In genomic region chr5:139517683-139518564, GRCh38 we compare ENCODE assay signal across 8 cellular contexts.
A peak's percentile ranks its signal among the peaks of the same experiment; 100 is the strongest.
DNase-seq lines count a peak whose midpoint lies in the region; ATAC-seq and TF ChIP-seq lines count a peak whose summit lies in the region.

No MANE protein-coding gene starts in this region.

- DNase-seq in AG09309 (ENCODE audit: low read depth), result peak; percentile 34
- DNase-seq in NCI-H2227 treated with DMSO at 0.1 percent for 48 hours (lab: John Stamatoyannopoulos, UW), result peak; percentile 74
- peak; percentile 87 to 91 for DNase-seq in activated CD4-positive, alpha-beta T cell treated with anti-CD3 and anti-CD28 coated beads for 24 hours (ENCODE audit: low read depth in 2 of 2)
- DNase-seq in left kidney (ENCODE audit: low read depth, low spot score), result peak; percentile 97
- DNase-seq in stimulated activated CD4-positive, alpha-beta T cell treated with anti-CD3 and anti-CD28 coated beads, Interleukin-2, amount 100 ng/mL, for 24 hours, result peak; percentile 93 to 95

- peak; percentile 85 for TF ChIP-seq CTCF in AG09309 (IDR thresholded peaks at IDR 0.05; ENCODE audit: control insufficient read depth, insufficient read depth, low read depth, low read length, missing control alignments)

- H3K27ac ChIP-seq in cingulate gyrus (ENCODE audit: low read depth, low read length), result peak overlapping the region; percentile 98

- peak overlapping the region; percentile 72 for H3K4me3 ChIP-seq in AG09309 (ENCODE audit: control insufficient read depth, low read depth, low read length)

- ATAC-seq in GM18867 (IDR thresholded peaks at IDR 0.05; ENCODE audit: unreplicated experiment), result peak; percentile 83
- peak; percentile 74 for ATAC-seq in HG03097 (IDR thresholded peaks at IDR 0.05; ENCODE audit: low FRiP score, unreplicated experiment)

Comparison
In these comparisons a context has a peak if more than half of its experiments do, and no peak if none do; other contexts are left out.
1. Peak in every context shown above with its lines: DNase-seq, ATAC-seq, H3K4me3 ChIP-seq and H3K27ac ChIP-seq.
2. DNase-seq: peak in every context shown above with its lines; median percentile 97 in left kidney; 94 in stimulated activated CD4-positive, alpha-beta T cell treated with anti-CD3 and anti-CD28 coated beads, Interleukin-2, amount 100 ng/mL, for 24 hours; 89 in activated CD4-positive, alpha-beta T cell treated with anti-CD3 and anti-CD28 coated beads for 24 hours; 74 in NCI-H2227 treated with DMSO at 0.1 percent for 48 hours; 34 in AG09309.